ENCODE assay signal across 23 cellular contexts in genomic region chr19:24060687-24061356, GRCh38. TPM values are rescaled to one million over a fixed set of nuclear protein-coding genes. Genes with fewer than 3 reads are reported as not detected.
DNase-seq lines count a peak whose midpoint lies in the region; ATAC-seq and TF ChIP-seq lines count a peak whose summit lies in the region.
"Had no signal": no experiment of that assay in that cellular context is flagged by ENCODE, and none has a peak within 500 bp of the region (broad histone marks: within the 10 kb centered on the region; RNA-seq: fewer than 3 reads in every experiment).

No MANE protein-coding gene starts in this region.

- BruUV-seq in IMR-90 (replicated peaks; lab: Mats Ljungman, UMichigan) = no TSS peak
- BruUV-seq in mammary epithelial cell (replicated peaks; lab: Mats Ljungman, UMichigan) = no TSS peak

- POLR2A ChIA-PET in activated CD8-positive, alpha-beta T cell treated with anti-CD3 and anti-CD28 coated beads for 36 hours (lab: Charles Lee) = no interaction called here
- POLR2A ChIA-PET in activated CD8-positive, alpha-beta T cell treated with anti-CD3 and anti-CD28 coated beads, Interleukin-2, amount 10 ng/mL, durations not matched to agents 7 days and 5 days (lab: Charles Lee) = no interaction called here
- POLR2A ChIA-PET in IMR-90 (lab: Charles Lee; ENCODE audit: unreplicated experiment) = no interaction called here

- WGBS in IMR-90 (ENCODE audit: extremely low coverage in 2 of 2, insufficient read length in 1 of 2), 2 experiments = no CpG with 5 or more reads among the region's 2 CpGs
- WGBS in mammary epithelial cell (ENCODE audit: low coverage, missing lambda C conversion rate) = 100% methylated on average over 2 of the region's 2 CpGs
- whole genome bisulfite sequencing in psoas muscle, 3 donors = 38 to 95% (median 92%) methylated on average over 2 of the region's 2 CpGs
- WGBS in heart right ventricle, 2 donors = 47 to 92% methylated on average over 2 of the region's 2 CpGs

- H3K27ac ChIP-seq in IMR-90 (ENCODE audit: insufficient read depth, low read length) (no peak overlapping the region), mammary epithelial cell (ENCODE audit: insufficient read depth, low read depth, low read length) (no peak overlapping the region), psoas muscle (no peak overlapping the region), heart right ventricle (no peak overlapping the region), GM23338 (ENCODE audit: low read depth) (no peak overlapping the region)
- H3K27ac ChIP-seq: A549, SK-N-MC, upper lobe of right lung, VCaP had no signal

- TF ChIP-seq RAD21 in IMR-90 (IDR thresholded peaks at IDR 0.05; ENCODE audit: low read length) = no peak

- no peak overlapping the region for H2BK15ac ChIP-seq in IMR-90 (ENCODE audit: low read depth, low read length)

- H4K8ac ChIP-seq in IMR-90 (ENCODE audit: low read depth in 2 of 2, low read length in 2 of 2) = no peak overlapping the region

- no peak overlapping the region for H4K91ac ChIP-seq in IMR-90 (ENCODE audit: insufficient read depth, low read depth, low read length)

- H3K4me3 ChIP-seq in IMR-90 (ENCODE audit: insufficient read depth, low read depth, low read length) (no peak overlapping the region), mammary epithelial cell (replicated peaks in 1 of 3; ENCODE audit: insufficient read depth in 1 of 3, low read depth in 2 of 3, low read length in 3 of 3) (no peak overlapping the region), psoas muscle (no peak overlapping the region), heart right ventricle (no peak overlapping the region), GM23338 (no peak overlapping the region)
- H3K4me3 ChIP-seq: A549, SK-N-MC, spleen, upper lobe of right lung had no signal

- dilution Hi-C loops in IMR-90 (cut with HindIII; ENCODE audit: low sequenced_read_pairs, unreplicated experiment) (no loop called here), mammary epithelial cell (cut with HindIII; ENCODE audit: low sequenced_read_pairs) (no loop called here)

- no peak overlapping the region for H2BK120ac ChIP-seq in IMR-90 (ENCODE audit: low read depth, low read length)

- H3K36me3 Mint-ChIP-seq in activated CD8-positive, alpha-beta T cell treated with anti-CD3 and anti-CD28 coated beads for 36 hours (ENCODE audit: low read depth) = peaks cover 37% of the 10 kb centered on the region
- H3K36me3 Mint-ChIP-seq in activated CD8-positive, alpha-beta T cell treated with anti-CD3 and anti-CD28 coated beads, Interleukin-2, amount 10 ng/mL, durations not matched to agents 7 days and 5 days (ENCODE audit: low read depth) = peaks cover 51% of the 10 kb centered on the region
- H3K36me3 Mint-ChIP-seq in GM23338 (ENCODE audit: low read depth) = peaks cover 75% of the 10 kb centered on the region

- TF ChIP-seq CTCF in activated CD8-positive, alpha-beta T cell treated with anti-CD3 and anti-CD28 coated beads for 36 hours (IDR thresholded peaks at IDR 0.05) = no peak
- TF ChIP-seq CTCF in IMR-90 (conservative IDR thresholded peaks at IDR 0.05; ENCODE audit: low read depth, low read length) (no peak), mammary epithelial cell (conservative IDR thresholded peaks at IDR 0.05 in 1 of 2, IDR thresholded peaks at IDR 0.05 in 1 of 2; ENCODE audit: extremely low read depth in 1 of 2, insufficient read depth in 1 of 2, low read depth in 1 of 2, low read length in 2 of 2) (no peak), psoas muscle (IDR thresholded peaks at IDR 0.05) (no peak), heart right ventricle (IDR thresholded peaks at IDR 0.05) (no peak), GM23338 (conservative IDR thresholded peaks at IDR 0.05; ENCODE audit: low read depth in 2 of 2) (no peak)

- H3K9me3 Mint-ChIP-seq in activated CD8-positive, alpha-beta T cell treated with anti-CD3 and anti-CD28 coated beads for 36 hours = no peaks in the 10 kb centered on the region
- H3K9me3 Mint-ChIP-seq in activated CD8-positive, alpha-beta T cell treated with anti-CD3 and anti-CD28 coated beads, Interleukin-2, amount 10 ng/mL, durations not matched to agents 7 days and 5 days (ENCODE audit: insufficient read depth) = no peaks in the 10 kb centered on the region
- H3K9me3 Mint-ChIP-seq in GM23338 = no peaks in the 10 kb centered on the region; the same call in 2 of the 3 replicates
- H3K9me3 Mint-ChIP-seq: activated naive CD4-positive, alpha-beta T cell treated with anti-CD3 and anti-CD28 coated beads, Interleukin-2, amount 10 ng/mL, durations not matched to agents 7 days and 5 days had no signal

- H4K20me1 ChIP-seq in IMR-90 (ENCODE audit: insufficient read depth, low read length) (no peaks in the 10 kb centered on the region; the same call in 1 of the 2 replicates), mammary epithelial cell (ENCODE audit: insufficient read depth, low read length) (no peaks in the 10 kb centered on the region), GM23338 (replicated peaks; ENCODE audit: insufficient read depth) (0 out of 2 replicates have a peak, but pooled peaks cover 6% of the 10 kb centered on the region)

- no peaks in the 10 kb centered on the region for H3K79me2 ChIP-seq in mammary epithelial cell (ENCODE audit: insufficient read depth, low read length)
- no peaks in the 10 kb centered on the region; the same call in 1 of the 2 replicates for H3K79me2 ChIP-seq in GM23338 (replicated peaks; ENCODE audit: insufficient read depth)

- no peak overlapping the region for H3K4ac ChIP-seq in IMR-90 (ENCODE audit: low read depth, low read length)

- no peak overlapping the region for H4K5ac ChIP-seq in IMR-90 (ENCODE audit: low read depth, low read length)

- no peak overlapping the region for H3K18ac ChIP-seq in IMR-90 (ENCODE audit: low read depth, low read length)

- no peak overlapping the region for H3K23ac ChIP-seq in IMR-90 (ENCODE audit: low read depth, low read length)

- no peaks in the 10 kb centered on the region for H3K27me3 ChIP-seq in IMR-90 (ENCODE audit: control insufficient read depth, insufficient read depth, low read length)
- no peaks in the 10 kb centered on the region for H3K27me3 ChIP-seq in mammary epithelial cell (ENCODE audit: insufficient read depth, low read length)
- H3K27me3 ChIP-seq in psoas muscle (ENCODE audit: insufficient read depth in 3 of 3, low read length in 2 of 3) = no peaks in the 10 kb centered on the region
- H3K27me3 ChIP-seq in heart right ventricle = no peaks in the 10 kb centered on the region
- H3K27me3 ChIP-seq in GM23338 (ENCODE audit: insufficient read depth) = no peaks in the 10 kb centered on the region
- H3K27me3 ChIP-seq: spleen, upper lobe of right lung had no signal

- H3K14ac ChIP-seq in IMR-90 (replicated peaks; ENCODE audit: low read depth, low read length) = no peak overlapping the region

- H2AK9ac ChIP-seq in IMR-90 (replicated peaks; ENCODE audit: low read depth, low read length, poor library complexity) = no peak overlapping the region

- no peak overlapping the region for H2AFZ ChIP-seq in IMR-90 (replicated peaks; ENCODE audit: low read length, poor library complexity)
- no peak overlapping the region for H2AFZ ChIP-seq in mammary epithelial cell (ENCODE audit: low read depth, low read length)
- H2AFZ ChIP-seq in GM23338 = no peak overlapping the region

- in situ Hi-C loops in IMR-90 (cut with MboI; ENCODE audit: low sequenced_read_pairs) = no loop called here
- in situ Hi-C loops in mammary epithelial cell (cut with MboI; ENCODE audit: low sequenced_read_pairs in 2 of 2) = loop anchor here (25.0 kb wide), 1 partner anchor 524 kb away; no protein-coding TSS in a partner anchor

- TF ChIP-seq POLR2A in IMR-90 (IDR thresholded peaks at IDR 0.05; ENCODE audit: low read depth, low read length) = no peak

- H3F3A ChIP-seq in GM23338 (replicated peaks; ENCODE audit: low read depth) = no peaks in the 10 kb centered on the region

- H3K36me3 ChIP-seq in IMR-90 (ENCODE audit: control insufficient read depth, insufficient read depth, low read length) (peaks cover 39% of the 10 kb centered on the region), mammary epithelial cell (ENCODE audit: insufficient read depth, low read length) (no peaks in the 10 kb centered on the region), psoas muscle (ENCODE audit: insufficient read depth in 1 of 2, low read depth in 1 of 2) (peaks cover 3 to 10% of the 10 kb centered on the region in 2 donors), heart right ventricle (peaks cover 0 to 80% (median 13%) of the 10 kb centered on the region in 9 donors), GM23338 (ENCODE audit: insufficient read depth) (peaks cover 13% of the 10 kb centered on the region)

- H3K4me3 Mint-ChIP-seq in activated CD8-positive, alpha-beta T cell treated with anti-CD3 and anti-CD28 coated beads for 36 hours = no peak overlapping the region
- no peak overlapping the region for H3K4me3 Mint-ChIP-seq in activated CD8-positive, alpha-beta T cell treated with anti-CD3 and anti-CD28 coated beads, Interleukin-2, amount 10 ng/mL, durations not matched to agents 7 days and 5 days
- H3K4me3 Mint-ChIP-seq in GM23338 = no peak overlapping the region
- H3K4me3 Mint-ChIP-seq: activated naive CD4-positive, alpha-beta T cell treated with anti-CD3 and anti-CD28 coated beads, Interleukin-2, amount 10 ng/mL, durations not matched to agents 7 days and 5 days had no signal

- peaks cover 24 to 28% of the 10 kb centered on the region in 2 experiments for H3K79me1 ChIP-seq in IMR-90 (ENCODE audit: low read depth in 1 of 2, low read length in 2 of 2)

- H2AK5ac ChIP-seq in IMR-90 (ENCODE audit: low read depth, low read length) = no peak overlapping the region

- H3K56ac ChIP-seq in IMR-90 (ENCODE audit: extremely low read depth, insufficient read depth, low read length) = no peak overlapping the region

- H3K4me1 ChIP-seq in IMR-90 (ENCODE audit: control insufficient read depth, insufficient read depth, low read length) = no peaks in the 10 kb centered on the region
- peaks cover 2% of the 10 kb centered on the region for H3K4me1 ChIP-seq in mammary epithelial cell (ENCODE audit: insufficient read depth, low read length)
- H3K4me1 ChIP-seq in psoas muscle = no peaks in the 10 kb centered on the region
- H3K4me1 ChIP-seq in heart right ventricle = no peaks in the 10 kb centered on the region
- no peaks in the 10 kb centered on the region for H3K4me1 ChIP-seq in GM23338 (ENCODE audit: insufficient read depth)
- H3K4me1 ChIP-seq: A549, spleen, upper lobe of right lung had no signal

- CTCF ChIA-PET in activated CD8-positive, alpha-beta T cell treated with anti-CD3 and anti-CD28 coated beads for 36 hours (lab: Charles Lee) = no interaction called here
- CTCF ChIA-PET in activated CD8-positive, alpha-beta T cell treated with anti-CD3 and anti-CD28 coated beads, Interleukin-2, amount 10 ng/mL, durations not matched to agents 7 days and 5 days (lab: Charles Lee) = no interaction called here
- CTCF ChIA-PET in IMR-90 (lab: Yijun Ruan, JAX) (no interaction called here), mammary epithelial cell (lab: Charles Lee; ENCODE audit: low non-redundant PET) (no interaction called here)

- H3K9me2 ChIP-seq in GM23338 (ENCODE audit: insufficient read depth) = no peaks in the 10 kb centered on the region

- DNase-seq in activated CD8-positive, alpha-beta T cell treated with anti-CD3 and anti-CD28 coated beads for 36 hours = no peak
- no peak for DNase-seq in activated CD8-positive, alpha-beta T cell treated with anti-CD3 and anti-CD28 coated beads, Interleukin-2, amount 10 ng/mL, durations not matched to agents 7 days and 5 days
- peak; percentile 18 for DNase-seq in IMR-90
- peak; percentile 85 for DNase-seq in mammary epithelial cell
- DNase-seq in psoas muscle = no peak
- no peak for DNase-seq in heart right ventricle
- DNase-seq in GM23338 (ENCODE audit: low spot score) = no peak
- DNase-seq: activated CD4-positive, alpha-beta T cell treated with anti-CD3 and anti-CD28 coated beads, Interleukin-2, amount 50 U/mL, for 4 hours; activated naive CD4-positive, alpha-beta T cell treated with anti-CD3 and anti-CD28 coated beads, Interleukin-2, amount 10 ng/mL, durations not matched to agents 7 days and 5 days; COR-L47; kidney glomerular epithelial cell; NCI-H1417; NCI-H524 treated with DMSO at 0.1 percent for 48 hours; retina; RPMI8226; spleen; stimulated activated CD4-positive, alpha-beta T cell treated with anti-CD3 and anti-CD28 coated beads, Interleukin-4, amount 100 ng/mL, for 24 hours; upper lobe of right lung had no signal

- H2BK20ac ChIP-seq in IMR-90 (ENCODE audit: low read depth, low read length) = no peak overlapping the region

- H3K4me1 Mint-ChIP-seq in activated CD8-positive, alpha-beta T cell treated with anti-CD3 and anti-CD28 coated beads for 36 hours (ENCODE audit: low read depth) = peaks cover 10% of the 10 kb centered on the region
- peaks cover 3% of the 10 kb centered on the region for H3K4me1 Mint-ChIP-seq in activated CD8-positive, alpha-beta T cell treated with anti-CD3 and anti-CD28 coated beads, Interleukin-2, amount 10 ng/mL, durations not matched to agents 7 days and 5 days (ENCODE audit: low read depth)
- no peaks in the 10 kb centered on the region for H3K4me1 Mint-ChIP-seq in GM23338
- H3K4me1 Mint-ChIP-seq: activated naive CD4-positive, alpha-beta T cell treated with anti-CD3 and anti-CD28 coated beads, Interleukin-2, amount 10 ng/mL, durations not matched to agents 7 days and 5 days had no signal

- H3K4me2 ChIP-seq in IMR-90 (ENCODE audit: low read depth, low read length) = no peak overlapping the region
- no peak overlapping the region for H3K4me2 ChIP-seq in mammary epithelial cell (ENCODE audit: insufficient read depth, low read depth, low read length)
- H3K4me2 ChIP-seq in GM23338 = no peak overlapping the region
- H3K4me2 ChIP-seq: A549 had no signal

- H2BK5ac ChIP-seq in IMR-90 (ENCODE audit: low read depth, low read length, poor library complexity, severe bottlenecking) = no peak overlapping the region

- no peaks in the 10 kb centered on the region for H3K27me3 Mint-ChIP-seq in activated CD8-positive, alpha-beta T cell treated with anti-CD3 and anti-CD28 coated beads for 36 hours
- no peaks in the 10 kb centered on the region for H3K27me3 Mint-ChIP-seq in activated CD8-positive, alpha-beta T cell treated with anti-CD3 and anti-CD28 coated beads, Interleukin-2, amount 10 ng/mL, durations not matched to agents 7 days and 5 days (ENCODE audit: low read depth)
- peaks cover 1% of the 10 kb centered on the region for H3K27me3 Mint-ChIP-seq in GM23338 (ENCODE audit: insufficient read depth, low read depth, poor library complexity)
- H3K27me3 Mint-ChIP-seq: activated naive CD4-positive, alpha-beta T cell treated with anti-CD3 and anti-CD28 coated beads, Interleukin-2, amount 10 ng/mL, durations not matched to agents 7 days and 5 days had no signal

- peak overlapping the region; percentile 12 for H3K27ac Mint-ChIP-seq in activated CD8-positive, alpha-beta T cell treated with anti-CD3 and anti-CD28 coated beads for 36 hours
- H3K27ac Mint-ChIP-seq in activated CD8-positive, alpha-beta T cell treated with anti-CD3 and anti-CD28 coated beads, Interleukin-2, amount 10 ng/mL, durations not matched to agents 7 days and 5 days = no peak overlapping the region
- H3K27ac Mint-ChIP-seq in GM23338 = no peak overlapping the region
- H3K27ac Mint-ChIP-seq: activated naive CD4-positive, alpha-beta T cell treated with anti-CD3 and anti-CD28 coated beads, Interleukin-2, amount 10 ng/mL, durations not matched to agents 7 days and 5 days had no signal

- intact Hi-C loops in activated CD8-positive, alpha-beta T cell treated with anti-CD3 and anti-CD28 coated beads for 36 hours (cut with micrococcal nuclease) = no loop called here
- intact Hi-C loops in IMR-90 (cut with micrococcal nuclease) = no loop called here
- intact Hi-C loops in mammary epithelial cell (cut with micrococcal nuclease) = no loop called here
- intact Hi-C loops in psoas muscle (cut with DNase I) = no loop called here
- intact Hi-C loops in heart right ventricle (cut with DNase I) = no loop called here

- peak; percentile 26 for ATAC-seq in activated CD8-positive, alpha-beta T cell treated with anti-CD3 and anti-CD28 coated beads for 36 hours
- ATAC-seq in activated CD8-positive, alpha-beta T cell treated with anti-CD3 and anti-CD28 coated beads, Interleukin-2, amount 10 ng/mL, durations not matched to agents 7 days and 5 days = no peak
- no peak for ATAC-seq in IMR-90 (ENCODE audit: low read depth)
- ATAC-seq in psoas muscle = peak in 3 of 4 donors; percentile 34 to 75 (median 42)
- no peak for ATAC-seq in heart right ventricle
- no peak for ATAC-seq in GM23338
- ATAC-seq in HG03521 (IDR thresholded peaks at IDR 0.05; ENCODE audit: unreplicated experiment) = no peak
- ATAC-seq: A549, HepG2 had no signal

- H3K9me1 ChIP-seq in IMR-90 (ENCODE audit: insufficient read depth, low read length) = peaks cover 16% of the 10 kb centered on the region; the same call in 1 of the 2 replicates

- H3K9me3 ChIP-seq in IMR-90 (ENCODE audit: control insufficient read depth, insufficient read depth, low read length) = no peaks in the 10 kb centered on the region
- no peaks in the 10 kb centered on the region for H3K9me3 ChIP-seq in mammary epithelial cell (replicated peaks; ENCODE audit: insufficient read depth, low read length)
- no peaks in the 10 kb centered on the region for H3K9me3 ChIP-seq in psoas muscle
- H3K9me3 ChIP-seq in heart right ventricle = no peaks in the 10 kb centered on the region
- H3K9me3 ChIP-seq: spleen, upper lobe of right lung had no signal

- no peak overlapping the region for H3K9ac ChIP-seq in IMR-90 (ENCODE audit: low read depth, low read length)
- no peak overlapping the region for H3K9ac ChIP-seq in mammary epithelial cell (ENCODE audit: insufficient read depth, low read length)

RNA-seq across cellular contexts. Expression of gene ZNF254, which starts 26.2 kb away (rescaled TPM):
- total RNA-seq in activated CD8-positive, alpha-beta T cell treated with anti-CD3 and anti-CD28 coated beads for 36 hours = 10 to 100 TPM in 1 of 2 experiments, 1 to 10 TPM in 1; 9.7 to 10.0 TPM
- 10 to 100 TPM; 13.0 to 13.1 TPM for total RNA-seq in activated CD8-positive, alpha-beta T cell treated with anti-CD3 and anti-CD28 coated beads, Interleukin-2, amount 10 ng/mL, durations not matched to agents 7 days and 5 days
- total RNA-seq in IMR-90 (2012; rRNA removed) = 8.8 and 15.0 TPM in 2 replicates
- polyA plus RNA-seq in IMR-90 (2012; rRNA removed) = 2.7 and 4.4 TPM in 2 replicates
- polyA plus RNA-seq in IMR-90 (2012; cell fraction: cytosol; rRNA removed) = 1.3 and 3.0 TPM in 2 replicates
- polyA plus RNA-seq in IMR-90 (2012; cell fraction: nucleus; rRNA removed; ENCODE audit: low replicate concordance) = 3.4 and 6.9 TPM in 2 replicates
- total RNA-seq in mammary epithelial cell = 10 to 100 TPM in 1 of 2 donors, 1 to 10 TPM in 1; 7.4 to 18.3 TPM
- 3.7 TPM for polyA plus RNA-seq in mammary epithelial cell
- 3.8 TPM for polyA minus RNA-seq in mammary epithelial cell
- 1 to 10 TPM; 2.2 to 7.0 (median 4.9) TPM for total RNA-seq in psoas muscle
- polyA plus RNA-seq in psoas muscle = 1 to 10 TPM; 1.2 to 2.2 (median 1.6) TPM
- 10 to 100 TPM in 7 of 10 donors, 1 to 10 TPM in 3; 7.2 to 14.5 (median 11.7) TPM for total RNA-seq in heart right ventricle
- polyA plus RNA-seq in heart right ventricle = 1 to 10 TPM; 2.3 to 7.1 TPM
- total RNA-seq in GM23338 (2014; rRNA removed; shearing (Covaris generic)) = 44.0 and 45.6 TPM in 2 replicates
- polyA plus RNA-seq in GM23338 (2016; fragmentation: Nextera tagmentation; extraction: Ambion mirVana) = 13.1 and 14.4 TPM in 2 replicates

Comparison
In these comparisons a context has a peak if more than half of its experiments do, and no peak if none do; other contexts are left out.
1. ATAC-seq: peak in activated CD8-positive, alpha-beta T cell treated with anti-CD3 and anti-CD28 coated beads for 36 hours (single experiment) and psoas muscle (3 of 4); none in activated CD8-positive, alpha-beta T cell treated with anti-CD3 and anti-CD28 coated beads, Interleukin-2, amount 10 ng/mL, durations not matched to agents 7 days and 5 days (single experiment), IMR-90 (single experiment), heart right ventricle (0 of 8), GM23338 (single experiment) and HG03521 (single experiment).
2. DNase-seq: peak in IMR-90 (single experiment) and mammary epithelial cell (single experiment); none in activated CD8-positive, alpha-beta T cell treated with anti-CD3 and anti-CD28 coated beads for 36 hours (single experiment), activated CD8-positive, alpha-beta T cell treated with anti-CD3 and anti-CD28 coated beads, Interleukin-2, amount 10 ng/mL, durations not matched to agents 7 days and 5 days (single experiment), psoas muscle (0 of 2), heart right ventricle (0 of 2) and GM23338 (single experiment).